Comparison of ENCODE assay signal across 10 cellular contexts in the genomic region with DNA sequence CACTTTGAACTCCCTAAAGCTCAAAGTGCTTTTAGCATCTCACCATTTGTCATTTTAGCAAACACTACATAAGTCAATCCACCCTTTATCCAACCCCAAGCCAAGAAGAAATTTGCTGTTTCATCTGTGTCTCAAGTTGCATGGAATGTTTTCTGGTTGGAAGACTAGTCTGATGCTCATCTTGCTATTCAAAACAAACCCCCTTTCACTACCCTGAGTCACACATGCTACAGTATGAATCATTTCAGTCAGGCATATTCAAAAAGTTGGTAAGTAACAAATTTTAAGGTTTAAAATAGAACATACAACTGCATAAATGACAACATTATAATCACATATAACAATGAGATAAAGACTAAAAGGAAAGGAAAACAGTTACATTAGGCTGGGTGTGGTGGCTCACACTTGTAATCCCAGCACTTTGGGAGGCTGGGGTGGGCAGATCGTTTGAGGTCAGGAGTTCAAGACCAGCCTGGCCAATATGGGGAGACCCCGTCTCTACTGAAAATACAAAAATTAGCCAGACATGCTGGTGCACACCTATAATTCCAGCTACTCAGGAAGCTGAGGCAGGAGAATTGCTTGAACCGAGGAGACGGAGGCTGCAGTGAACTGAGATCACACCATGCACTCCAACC. TPM values are rescaled to one million over a fixed set of nuclear protein-coding genes. Genes with fewer than 3 reads are reported as not detected.
DNase-seq lines count a peak whose midpoint lies in the region; ATAC-seq lines count a peak whose summit lies in the region.
"Had no signal": no experiment of that assay in that cellular context is flagged by ENCODE, and none has a peak within 500 bp of the region (broad histone marks: within the 10 kb centered on the region; RNA-seq: fewer than 3 reads in every experiment).

No MANE protein-coding gene starts in this region.

- peaks cover 32% of the 10 kb centered on the region for H3K4me1 Mint-ChIP-seq in activated naive CD8-positive, alpha-beta T cell treated with anti-CD3 and anti-CD28 coated beads, Interleukin-2, amount 50 U/mL, for 24 hours

- peaks cover 44% of the 10 kb centered on the region for H3K36me3 Mint-ChIP-seq in activated naive CD8-positive, alpha-beta T cell treated with anti-CD3 and anti-CD28 coated beads, Interleukin-2, amount 50 U/mL, for 24 hours (ENCODE audit: low read depth)

- intact Hi-C loops in Right ventricle myocardium superior (cut with DNase I) = no loop called here

- H3K9me3 Mint-ChIP-seq in activated naive CD8-positive, alpha-beta T cell treated with anti-CD3 and anti-CD28 coated beads, Interleukin-2, amount 50 U/mL, for 24 hours = no peaks in the 10 kb centered on the region

- ATAC-seq in activated naive CD8-positive, alpha-beta T cell treated with anti-CD3 and anti-CD28 coated beads, Interleukin-2, amount 50 U/mL, for 24 hours = peak; percentile 90
- no peak for ATAC-seq in Right ventricle myocardium superior (ENCODE audit: poor library complexity)

- H3K27ac Mint-ChIP-seq in activated naive CD8-positive, alpha-beta T cell treated with anti-CD3 and anti-CD28 coated beads, Interleukin-2, amount 50 U/mL, for 24 hours = peak overlapping the region; percentile 79

- DNase-seq in AG08395 (ENCODE audit: low spot score) = peak; percentile 89
- DNase-seq in HPDE6-E6E7 (ENCODE audit: extremely low spot score) = peak; percentile 76
- no peak for DNase-seq in activated naive CD8-positive, alpha-beta T cell treated with anti-CD3 and anti-CD28 coated beads, Interleukin-2, amount 50 U/mL, for 24 hours
- peak; percentile 99 for DNase-seq in iris pigment epithelial cell (ENCODE audit: low read depth)
- no peak for DNase-seq in HuH-7 (ENCODE audit: low spot score)
- no peak for DNase-seq in Right ventricle myocardium superior
- no peak for DNase-seq in NCI-H1417 (lab: John Stamatoyannopoulos, UW)
- DNase-seq in NCI-H2171 (lab: John Stamatoyannopoulos, UW) = no peak
- DNase-seq: caudate nucleus, islet precursor cell had no signal

- H3K4me3 Mint-ChIP-seq in activated naive CD8-positive, alpha-beta T cell treated with anti-CD3 and anti-CD28 coated beads, Interleukin-2, amount 50 U/mL, for 24 hours = no peak overlapping the region

- H3K27me3 Mint-ChIP-seq in activated naive CD8-positive, alpha-beta T cell treated with anti-CD3 and anti-CD28 coated beads, Interleukin-2, amount 50 U/mL, for 24 hours = no peaks in the 10 kb centered on the region

RNA-seq across cellular contexts. Expression of a gene that starts 38.7 kb away (rescaled TPM):
- 5.3 TPM for total RNA-seq in Right ventricle myocardium superior

RNA-seq across cellular contexts. Expression of a gene that starts 51.1 kb away (rescaled TPM):
- 9.3 TPM for total RNA-seq in Right ventricle myocardium superior

RNA-seq across cellular contexts. Expression of a gene that starts 54.9 kb away (rescaled TPM):
- 1.3 TPM for total RNA-seq in Right ventricle myocardium superior

Comparison
In these comparisons a context has a peak if more than half of its experiments do, and no peak if none do; other contexts are left out.
1. DNase-seq: peak in AG08395 (single experiment), HPDE6-E6E7 (single experiment) and iris pigment epithelial cell (single experiment); none in activated naive CD8-positive, alpha-beta T cell treated with anti-CD3 and anti-CD28 coated beads, Interleukin-2, amount 50 U/mL, for 24 hours (single experiment), HuH-7 (single experiment), Right ventricle myocardium superior (single experiment), NCI-H1417 (0 of 3) and NCI-H2171 (single experiment).